In the genomic region with DNA sequence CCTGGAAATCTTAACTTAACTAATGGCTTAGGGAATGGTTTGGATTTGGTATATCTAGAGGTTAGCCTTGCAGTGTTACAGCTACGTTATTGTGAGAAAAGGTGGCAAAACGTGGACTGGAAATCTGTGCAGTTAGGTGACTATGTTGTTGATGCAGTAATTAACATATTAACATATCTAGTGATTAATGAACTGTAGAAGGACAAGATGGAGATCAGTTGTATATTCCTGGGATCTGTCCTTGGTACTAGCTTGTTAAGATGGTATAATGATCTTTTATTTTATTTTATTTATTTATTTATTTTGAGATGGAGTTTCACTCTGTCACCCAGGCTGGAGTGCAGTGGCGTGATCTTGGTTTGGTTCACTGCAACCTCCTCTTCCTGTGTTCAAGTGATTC, we compare ENCODE assay signal across 28 cellular contexts. TPM values are rescaled to one million over a fixed set of nuclear protein-coding genes. Genes with fewer than 3 reads are reported as not detected.
DNase-seq lines count a peak whose midpoint lies in the region; ATAC-seq, FAIRE-seq and TF ChIP-seq lines count a peak whose summit lies in the region.
"Had no signal": no experiment of that assay in that cellular context is flagged by ENCODE, and none has a peak within 500 bp of the region (broad histone marks: within the 10 kb centered on the region; RNA-seq: fewer than 3 reads in every experiment).

No MANE protein-coding gene starts in this region.

- 97% methylated on average over 3 of the region's 3 CpGs for WGBS in A549 (ENCODE audit: missing lambda C conversion rate)
- WGBS in psoas muscle, 3 donors: 80 to 86% (median 85%) methylated on average over 3 of the region's 3 CpGs

- H3K4me2 ChIP-seq in A549 (no peak overlapping the region), HCT116 (ENCODE audit: low read length) (no peak overlapping the region)

- H3K27ac ChIP-seq in A549 (no peak overlapping the region), HCT116 (ENCODE audit: low read depth, low read length) (no peak overlapping the region), psoas muscle (peak overlapping the region; percentile 74)
- H3K27ac ChIP-seq: C4-2B had no signal

- peaks cover 37% of the 10 kb centered on the region; the same call in 1 of the 2 replicates for H3K79me2 ChIP-seq in HCT116 (ENCODE audit: insufficient read depth, low read length)

- no peak overlapping the region for H2AFZ ChIP-seq in HCT116 (ENCODE audit: low read depth, low read length, poor library complexity, severe bottlenecking)

- peaks cover 14% of the 10 kb centered on the region; the same call in 2 of the 3 replicates for H3K4me1 ChIP-seq in A549
- no peaks in the 10 kb centered on the region for H3K4me1 ChIP-seq in HCT116 (ENCODE audit: control insufficient read depth in 1 of 2, insufficient read depth in 2 of 2, low read length in 2 of 2)
- peaks cover 22% of the 10 kb centered on the region for H3K4me1 ChIP-seq in psoas muscle

- RAD21 ChIA-PET in HCT116 (lab: Charles Lee; ENCODE audit: low non-redundant PET in 1 of 2, low total read pairs in 2 of 2, uncharacterized antibody in 2 of 2, unreplicated experiment in 2 of 2): no interaction called here

- no peak for DNase-seq in A549 (ENCODE audit: low read depth in 1 of 2, low spot score in 1 of 2)
- DNase-seq in HCT116 (ENCODE audit: low read depth, low spot score): no peak
- no peak for DNase-seq in psoas muscle
- no peak for DNase-seq in CD1c-positive myeloid dendritic cell (ENCODE audit: extremely low spot score)
- no peak for DNase-seq in LoVo (ENCODE audit: low spot score)
- DNase-seq in glomerular visceral epithelial cell (ENCODE audit: extremely low spot score): no peak
- DNase-seq: 8988T; AML-193; CD4-positive, alpha-beta memory T cell; CD4-positive, CD25-positive, alpha-beta regulatory T cell; CD8-positive, alpha-beta memory T cell; COR-L47; DMS 273 treated with DMSO at 0.1 percent for 48 hours; DMS153; DMS53; DMS79; DND-41; EL; GDM1 had no signal

- no peak for FAIRE-seq in A549 (lab: Jason Lieb, UNC)
- FAIRE-seq: A204.1, GM12878, GM12892, GM18507, GM19239 had no signal

- H3K9me2 ChIP-seq in HCT116 (ENCODE audit: insufficient read depth): no peaks in the 10 kb centered on the region

- TF ChIP-seq POLR2A in A549 (IDR thresholded peaks at IDR 0.05; ENCODE audit: low read length) (no peak), HCT116 (IDR thresholded peaks at IDR 0.05; ENCODE audit: borderline replicate concordance, extremely low read depth, insufficient read depth, insufficient read length) (no peak)

- TF ChIP-seq CTCF in A549 (IDR thresholded peaks at IDR 0.05) (no peak), HCT116 (IDR thresholded peaks at IDR 0.05 in 2 of 3, conservative IDR thresholded peaks at IDR 0.05 in 1 of 3; ENCODE audit: borderline replicate concordance in 1 of 3, insufficient read depth in 1 of 3, low read depth in 2 of 3, low read length in 2 of 3) (no peak), psoas muscle (IDR thresholded peaks at IDR 0.05) (no peak)

- no peak for TF ChIP-seq RAD21 in A549 (conservative IDR thresholded peaks at IDR 0.05 in 1 of 2, IDR thresholded peaks at IDR 0.05 in 1 of 2)
- TF ChIP-seq RAD21 in HCT116 (IDR thresholded peaks at IDR 0.05; ENCODE audit: low read depth): no peak
- no peak for TF ChIP-seq RAD21 in Ishikawa (IDR thresholded peaks at IDR 0.05; ENCODE audit: low read depth)

- POLR2A ChIA-PET in A549 (lab: Yijun Ruan, JAX): no interaction called here
- POLR2A ChIA-PET in HCT116 (lab: Charles Lee): no interaction called here

- H3K36me3 ChIP-seq in HCT116 (ENCODE audit: control insufficient read depth in 1 of 2, insufficient read depth in 2 of 2, low read length in 2 of 2) (no peaks in the 10 kb centered on the region), psoas muscle (ENCODE audit: insufficient read depth in 1 of 2, low read depth in 1 of 2) (no peaks in the 10 kb centered on the region)

- intact Hi-C loops in HCT116 (cut with micrococcal nuclease) (no loop called here), psoas muscle (cut with DNase I) (loop anchor here in 1 of 2 donors (5.0 kb wide), 1 partner anchor 36 kb away; a partner anchor contains a TSS)

- H3K27me3 ChIP-seq in HCT116 (ENCODE audit: insufficient read depth, low read length) (no peaks in the 10 kb centered on the region), psoas muscle (ENCODE audit: insufficient read depth in 3 of 3, low read length in 2 of 3) (no peaks in the 10 kb centered on the region)
- H3K27me3 ChIP-seq: BLaER1 treated with 17β-estradiol and CSF1 and Interleukin-3, amounts not matched to agents 10 nM and 100 nM had no signal

- no peak for ATAC-seq in A549
- ATAC-seq in HCT116: no peak
- ATAC-seq in psoas muscle: no peak
- no peak for ATAC-seq in GM19023 (IDR thresholded peaks at IDR 0.05; ENCODE audit: unreplicated experiment)
- ATAC-seq: GM12878 had no signal

- CTCF ChIA-PET in A549 (lab: Yijun Ruan, JAX) (interaction anchor here (1.7 kb wide), 1 partner anchor 10 kb away, joined by 5 read pairs; no protein-coding TSS in a partner anchor), HCT116 (lab: Charles Lee) (no interaction called here)

- no peaks in the 10 kb centered on the region for H4K20me1 ChIP-seq in HCT116 (ENCODE audit: insufficient read depth)
- H4K20me1 ChIP-seq: BLaER1 treated with 17β-estradiol and CSF1 and Interleukin-3, amounts not matched to agents 10 nM and 100 nM had no signal

- H3K9ac ChIP-seq in HCT116 (ENCODE audit: low read length): no peak overlapping the region
- H3K9ac ChIP-seq: BLaER1 treated with 17β-estradiol and CSF1 and Interleukin-3, amounts not matched to agents 10 nM and 100 nM had no signal

- TF ChIP-seq EP300 in A549 (IDR thresholded peaks at IDR 0.05) (no peak), Ishikawa (IDR thresholded peaks at IDR 0.05; ENCODE audit: borderline replicate concordance) (no peak)

- H3K4me3 ChIP-seq in A549 (no peak overlapping the region), HCT116 (replicated peaks in 1 of 2; ENCODE audit: low read depth in 1 of 2, low read length in 2 of 2) (no peak overlapping the region), psoas muscle (no peak overlapping the region)
- H3K4me3 ChIP-seq: BLaER1 treated with 17β-estradiol and CSF1 and Interleukin-3, amounts not matched to agents 10 nM and 100 nM; GM12878 had no signal

- H3K9me3 ChIP-seq in A549 (no peaks in the 10 kb centered on the region), HCT116 (ENCODE audit: control insufficient read depth in 1 of 2, insufficient read depth in 1 of 2, low read depth in 1 of 2, low read length in 2 of 2) (no peaks in the 10 kb centered on the region), psoas muscle (no peaks in the 10 kb centered on the region)

- no TSS peak for BruUV-seq in HCT116 (replicated peaks; lab: Mats Ljungman, UMichigan)

TF ChIP-seq in HCT116, 20 proteins besides CTCF, POLR2A, EP300 and RAD21 (continues in another document):
- TF ChIP-seq SIN3A (IDR thresholded peaks at IDR 0.05; ENCODE audit: low read depth): no peak

TF ChIP-seq in Ishikawa, 13 proteins besides CTCF, POLR2A, EP300 and RAD21:
- no peak for TF ChIP-seq TAF1 (IDR thresholded peaks at IDR 0.05; ENCODE audit: low read depth)
- TF ChIP-seq, protein P1, sequence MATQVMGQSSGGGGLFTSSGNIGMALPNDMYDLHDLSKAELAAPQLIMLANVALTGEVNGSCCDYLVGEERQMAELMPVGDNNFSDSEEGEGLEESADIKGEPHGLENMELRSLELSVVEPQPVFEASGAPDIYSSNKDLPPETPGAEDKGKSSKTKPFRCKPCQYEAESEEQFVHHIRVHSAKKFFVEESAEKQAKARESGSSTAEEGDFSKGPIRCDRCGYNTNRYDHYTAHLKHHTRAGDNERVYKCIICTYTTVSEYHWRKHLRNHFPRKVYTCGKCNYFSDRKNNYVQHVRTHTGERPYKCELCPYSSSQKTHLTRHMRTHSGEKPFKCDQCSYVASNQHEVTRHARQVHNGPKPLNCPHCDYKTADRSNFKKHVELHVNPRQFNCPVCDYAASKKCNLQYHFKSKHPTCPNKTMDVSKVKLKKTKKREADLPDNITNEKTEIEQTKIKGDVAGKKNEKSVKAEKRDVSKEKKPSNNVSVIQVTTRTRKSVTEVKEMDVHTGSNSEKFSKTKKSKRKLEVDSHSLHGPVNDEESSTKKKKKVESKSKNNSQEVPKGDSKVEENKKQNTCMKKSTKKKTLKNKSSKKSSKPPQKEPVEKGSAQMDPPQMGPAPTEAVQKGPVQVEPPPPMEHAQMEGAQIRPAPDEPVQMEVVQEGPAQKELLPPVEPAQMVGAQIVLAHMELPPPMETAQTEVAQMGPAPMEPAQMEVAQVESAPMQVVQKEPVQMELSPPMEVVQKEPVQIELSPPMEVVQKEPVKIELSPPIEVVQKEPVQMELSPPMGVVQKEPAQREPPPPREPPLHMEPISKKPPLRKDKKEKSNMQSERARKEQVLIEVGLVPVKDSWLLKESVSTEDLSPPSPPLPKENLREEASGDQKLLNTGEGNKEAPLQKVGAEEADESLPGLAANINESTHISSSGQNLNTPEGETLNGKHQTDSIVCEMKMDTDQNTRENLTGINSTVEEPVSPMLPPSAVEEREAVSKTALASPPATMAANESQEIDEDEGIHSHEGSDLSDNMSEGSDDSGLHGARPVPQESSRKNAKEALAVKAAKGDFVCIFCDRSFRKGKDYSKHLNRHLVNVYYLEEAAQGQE (IDR thresholded peaks at IDR 0.05; ENCODE audit: low read depth): peak; percentile 76
- TF ChIP-seq YY1 (IDR thresholded peaks at IDR 0.05; ENCODE audit: low read depth): no peak

RNA-seq across cellular contexts. Expression of a gene that starts 36.9 kb away (rescaled TPM):
- polyA plus RNA-seq in A549 (2011; rRNA removed) (29.9 and 44.9 TPM in 2 replicates), A549 (2017; fragmentation: RNase III; extraction: RNeasy Plus Mini Kit Qiagen cat#74134 plus additional on column Dnase treatment) (12.9 to 16.9 TPM (median 13.1 TPM) in 3 replicates), psoas muscle (100 to 1,000 TPM in 1 of 3 donors, 10 to 100 TPM in 2; 42.0 to 108 (median 49.2) TPM)
- polyA plus RNA-seq in A549 (2012; cell fraction: cytosol; rRNA removed): 13.7 and 17.1 TPM in 2 replicates
- 10.4 and 13.4 TPM in 2 replicates for polyA plus RNA-seq in A549 (2012; cell fraction: nucleus; rRNA removed)
- 13.1 and 20.5 TPM in 2 replicates for polyA minus RNA-seq in A549 (2011; rRNA and poly(A)+ RNA removed)
- total RNA-seq in HCT116 (2021; ENCODE audit: unreplicated experiment) (36.7 TPM), psoas muscle (10 to 100 TPM; 18.9 to 55.5 (median 32.6) TPM)
- 12.4 and 18.9 TPM in 2 replicates for polyA plus RNA-seq in HCT116 (2012)
